Comparison of ENCODE assay signal across 20 cellular contexts in the genomic region with DNA sequence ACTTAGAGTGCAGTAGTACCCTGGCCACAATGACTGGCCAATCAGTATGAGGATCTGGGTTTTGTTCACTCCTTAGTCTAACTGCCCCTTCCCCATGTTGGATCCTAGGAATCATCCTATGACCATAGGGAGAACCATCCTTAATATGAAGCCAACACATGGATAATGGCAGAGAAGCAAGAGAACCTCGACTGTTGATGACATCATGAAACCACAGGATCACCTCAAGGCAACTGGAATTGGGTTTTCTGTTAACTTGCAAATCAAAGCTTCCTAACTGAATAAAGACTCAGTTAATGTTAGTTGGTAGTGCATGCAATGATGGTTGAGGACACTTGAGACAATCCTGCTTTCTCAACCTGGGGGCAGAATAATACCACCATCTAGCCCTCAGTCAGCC. TPM values are rescaled to one million over a fixed set of nuclear protein-coding genes. Genes with fewer than 3 reads are reported as not detected.
DNase-seq lines count a peak whose midpoint lies in the region; ATAC-seq and TF ChIP-seq lines count a peak whose summit lies in the region.
"Had no signal": no experiment of that assay in that cellular context is flagged by ENCODE, and none has a peak within 500 bp of the region (broad histone marks: within the 10 kb centered on the region; RNA-seq: fewer than 3 reads in every experiment).

No MANE protein-coding gene starts in this region.

- H3K27ac Mint-ChIP-seq in GM23338 (no peak overlapping the region), nephron (peak overlapping the region; percentile 43 to 78 (median 73))

- H3K79me2 ChIP-seq in GM23338 (replicated peaks; ENCODE audit: insufficient read depth) = peaks cover 4% of the 10 kb centered on the region; the same call in 1 of the 2 replicates

- H3K4me3 ChIP-seq in GM23338 = no peak overlapping the region
- H3K4me3 ChIP-seq: PC-9 had no signal

- H3K27ac ChIP-seq in GM23338 (ENCODE audit: low read depth) (no peak overlapping the region), cingulate gyrus (ENCODE audit: low read depth, low read length) (peak overlapping the region; percentile 88)
- H3K27ac ChIP-seq: PC-9 had no signal

- 0 out of 2 replicates have a peak, but pooled peaks cover 5% of the 10 kb centered on the region for H3F3A ChIP-seq in GM23338 (replicated peaks; ENCODE audit: low read depth)

- no peaks in the 10 kb centered on the region for H3K36me3 ChIP-seq in GM23338 (ENCODE audit: insufficient read depth)
- H3K36me3 ChIP-seq: BE2C had no signal

- H4K20me1 ChIP-seq in GM23338 (replicated peaks; ENCODE audit: insufficient read depth) = 0 out of 2 replicates have a peak, but pooled peaks cover 3% of the 10 kb centered on the region

- H3K9me2 ChIP-seq in GM23338 (ENCODE audit: insufficient read depth) = no peaks in the 10 kb centered on the region
- H3K9me2 ChIP-seq: SK-N-SH had no signal

- no peak for DNase-seq in GM23338 (ENCODE audit: low spot score)
- DNase-seq in RPMI7951 (ENCODE audit: low read depth) = peak; percentile 34
- DNase-seq in NCI-H1105 treated with DMSO at 0.1 percent for 48 hours (lab: John Stamatoyannopoulos, UW) = no peak
- DNase-seq in NCI-H1417 (lab: John Stamatoyannopoulos, UW) = no peak
- DNase-seq in NCI-H510A treated with DMSO at 0.1 percent for 48 hours (lab: John Stamatoyannopoulos, UW) = no peak
- no peak for DNase-seq in 8988T
- DNase-seq: BE2C, GDM1, KG1, MV-4-11, NCI-H1694 treated with DMSO at 0.1 percent for 48 hours, NCI-H748 treated with DMSO at 0.1 percent for 48 hours, PC-9, SIG-M5, SK-N-SH had no signal

- H3K4me1 ChIP-seq in GM23338 (ENCODE audit: insufficient read depth) = peaks cover 15% of the 10 kb centered on the region; the same call in 1 of the 2 replicates

- TF ChIP-seq CTCF in GM23338 (conservative IDR thresholded peaks at IDR 0.05; ENCODE audit: low read depth in 2 of 2) = no peak
- no peak for TF ChIP-seq CTCF in nephron (IDR thresholded peaks at IDR 0.05; ENCODE audit: unreplicated experiment in 3 of 3)

- H3K4me1 Mint-ChIP-seq in GM23338 (peaks cover 20% of the 10 kb centered on the region), nephron (peaks cover 36% of the 10 kb centered on the region)

- H3K4me2 ChIP-seq in GM23338 = no peak overlapping the region
- H3K4me2 ChIP-seq: PC-9, SK-N-SH had no signal

- H2AFZ ChIP-seq in GM23338 = 0 out of 2 replicates have a peak overlapping the region, but pooled peaks have one; percentile 23
- H2AFZ ChIP-seq: PC-9 had no signal

- no peak for ATAC-seq in GM23338

- H3K36me3 Mint-ChIP-seq in GM23338 (ENCODE audit: low read depth) (no peaks in the 10 kb centered on the region), nephron (ENCODE audit: low read depth) (no peaks in the 10 kb centered on the region)

- peaks cover 28% of the 10 kb centered on the region for H3K27me3 ChIP-seq in GM23338 (ENCODE audit: insufficient read depth)
- H3K27me3 ChIP-seq: BE2C had no signal

- H3K4me3 Mint-ChIP-seq in GM23338 (no peak overlapping the region), nephron (no peak overlapping the region)

- H3K9me3 Mint-ChIP-seq in GM23338 (no peaks in the 10 kb centered on the region; the same call in 2 of the 3 replicates), nephron (no peaks in the 10 kb centered on the region)

- H3K27me3 Mint-ChIP-seq in GM23338 (ENCODE audit: insufficient read depth, low read depth, poor library complexity) (peaks cover 15% of the 10 kb centered on the region), nephron (ENCODE audit: low read depth) (no peaks in the 10 kb centered on the region)

TF ChIP-seq in GM23338, 12 proteins besides CTCF, POLR2A, EP300 and RAD21 (continues in another document):
- no peak for TF ChIP-seq NANOG (IDR thresholded peaks at IDR 0.05; ENCODE audit: borderline replicate concordance)
- TF ChIP-seq, protein P1, sequence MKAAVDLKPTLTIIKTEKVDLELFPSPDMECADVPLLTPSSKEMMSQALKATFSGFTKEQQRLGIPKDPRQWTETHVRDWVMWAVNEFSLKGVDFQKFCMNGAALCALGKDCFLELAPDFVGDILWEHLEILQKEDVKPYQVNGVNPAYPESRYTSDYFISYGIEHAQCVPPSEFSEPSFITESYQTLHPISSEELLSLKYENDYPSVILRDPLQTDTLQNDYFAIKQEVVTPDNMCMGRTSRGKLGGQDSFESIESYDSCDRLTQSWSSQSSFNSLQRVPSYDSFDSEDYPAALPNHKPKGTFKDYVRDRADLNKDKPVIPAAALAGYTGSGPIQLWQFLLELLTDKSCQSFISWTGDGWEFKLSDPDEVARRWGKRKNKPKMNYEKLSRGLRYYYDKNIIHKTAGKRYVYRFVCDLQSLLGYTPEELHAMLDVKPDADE (IDR thresholded peaks at IDR 0.05) = no peak
- no peak for TF ChIP-seq JUNB (IDR thresholded peaks at IDR 0.05; ENCODE audit: unreplicated experiment)
- no peak for TF ChIP-seq ZNF331 (CRISPR knock-in tag; IDR thresholded peaks at IDR 0.05; ENCODE audit: low read depth)
- TF ChIP-seq CREB1 (CRISPR knock-in tag; IDR thresholded peaks at IDR 0.05; ENCODE audit: low read depth) = no peak
- TF ChIP-seq ZNF462 (CRISPR knock-in tag; IDR thresholded peaks at IDR 0.05) = no peak
- TF ChIP-seq POLR2AphosphoS5 (IDR thresholded peaks at IDR 0.05; ENCODE audit: low read depth) = no peak
- TF ChIP-seq EZH2phosphoT487 (IDR thresholded peaks at IDR 0.05; ENCODE audit: unreplicated experiment) = no peak

RNA-seq across cellular contexts. Expression of gene PRXL2A, which starts 3.3 kb away (rescaled TPM):
- 31.8 and 40.1 TPM in 2 replicates for total RNA-seq in GM23338 (2014; rRNA removed; shearing (Covaris generic))
- polyA plus RNA-seq in GM23338 (2016; fragmentation: Nextera tagmentation; extraction: Ambion mirVana) = 46.8 and 51.7 TPM in 2 replicates
- total RNA-seq in RPMI7951 (2014; rRNA removed; shearing (Covaris generic)) = 13.2 and 13.6 TPM in 2 replicates

RNA-seq across cellular contexts. Expression of gene DYDC2, which starts 48.5 kb away (rescaled TPM):
- 1.7 and 8.1 TPM in 2 replicates for total RNA-seq in GM23338 (2014; rRNA removed; shearing (Covaris generic))
- polyA plus RNA-seq in GM23338 (2016; fragmentation: Nextera tagmentation; extraction: Ambion mirVana) = 9.0 and 10.3 TPM in 2 replicates
- total RNA-seq in RPMI7951 (2014; rRNA removed; shearing (Covaris generic)) = not detected in 2 replicates
- total RNA-seq: A673, NCI-H460, PC-9 had no signal

RNA-seq across cellular contexts. Expression of gene DYDC1, which starts 48.5 kb away (rescaled TPM):
- total RNA-seq in GM23338 (2014; rRNA removed; shearing (Covaris generic)) = 2.1 TPM in 1 of 2 replicates, not detected in the other
- 1.7 TPM in 1 of 2 replicates, not detected in the other for polyA plus RNA-seq in GM23338 (2016; fragmentation: Nextera tagmentation; extraction: Ambion mirVana)
- not detected in 2 replicates for total RNA-seq in RPMI7951 (2014; rRNA removed; shearing (Covaris generic))
- total RNA-seq: A673, H4, NCI-H460, PC-9 had no signal
- polyA plus RNA-seq: SK-N-SH had no signal

RNA-seq across cellular contexts. Expression of gene TSPAN14, which starts 49.1 kb away (rescaled TPM):
- total RNA-seq in GM23338 (2014; rRNA removed; shearing (Covaris generic)) = 31.8 and 40.7 TPM in 2 replicates
- polyA plus RNA-seq in GM23338 (2016; fragmentation: Nextera tagmentation; extraction: Ambion mirVana) = 17.1 and 17.9 TPM in 2 replicates
- total RNA-seq in RPMI7951 (2014; rRNA removed; shearing (Covaris generic)) = 56.4 and 67.0 TPM in 2 replicates
